In genomic region chr9:546797-547223, GRCh38 we compare ENCODE assay signal across 8 cellular contexts. TPM values are rescaled to one million over a fixed set of nuclear protein-coding genes. Genes with fewer than 3 reads are reported as not detected.
DNase-seq lines count a peak whose midpoint lies in the region; ATAC-seq and TF ChIP-seq lines count a peak whose summit lies in the region.

No MANE protein-coding gene starts in this region.

- no peaks in the 10 kb centered on the region for H3K27me3 Mint-ChIP-seq in stimulated activated naive CD8-positive, alpha-beta T cell treated with anti-CD3 and anti-CD28 coated beads, Interleukin-15, amount 100 ng/mL, for 72 hours

- H3K4me3 ChIP-seq in A673 (ENCODE audit: low read depth, low read length, poor library complexity, severe bottlenecking) (no peak overlapping the region), NB4 (ENCODE audit: low read depth, low read length) (no peak overlapping the region), choroid plexus epithelial cell (ENCODE audit: low read depth, low read length) (no peak overlapping the region)

- DNase-seq in A673 (ENCODE audit: low spot score) (no peak), NB4 (ENCODE audit: low read depth) (peak; percentile 59), choroid plexus epithelial cell (ENCODE audit: low read depth) (peak; percentile 24), medulla oblongata (ENCODE audit: extremely low spot score) (peak; percentile 86), NCI-H2227 (lab: John Stamatoyannopoulos, UW; ENCODE audit: unreplicated experiment) (no peak), SIG-M5 (lab: John Stamatoyannopoulos, UW) (no peak)
- DNase-seq in stimulated activated naive CD8-positive, alpha-beta T cell treated with anti-CD3 and anti-CD28 coated beads, Interleukin-15, amount 100 ng/mL, for 72 hours, result no peak

- CTCF ChIA-PET in A673 (lab: Charles Lee), result no interaction called here

- no peaks in the 10 kb centered on the region for H3K9me3 Mint-ChIP-seq in stimulated activated naive CD8-positive, alpha-beta T cell treated with anti-CD3 and anti-CD28 coated beads, Interleukin-15, amount 100 ng/mL, for 72 hours

- intact Hi-C loops in A673 (cut with micrococcal nuclease; ENCODE audit: unreplicated experiment), result no loop called here

- no peaks in the 10 kb centered on the region for H3K27me3 ChIP-seq in A673 (replicated peaks; ENCODE audit: insufficient read depth, low read depth, low read length, poor library complexity)

- POLR2A ChIA-PET in A673 (lab: Charles Lee; ENCODE audit: low non-redundant PET), result no interaction called here

- peak overlapping the region in 1 of 2 donors; percentile 21 for H3K27ac Mint-ChIP-seq in stimulated activated naive CD8-positive, alpha-beta T cell treated with anti-CD3 and anti-CD28 coated beads, Interleukin-15, amount 100 ng/mL, for 72 hours

- no peak overlapping the region for H3K27ac ChIP-seq in A673 (ENCODE audit: low read depth, low read length, poor library complexity, severe bottlenecking)

- no peak overlapping the region for H3K4me3 Mint-ChIP-seq in stimulated activated naive CD8-positive, alpha-beta T cell treated with anti-CD3 and anti-CD28 coated beads, Interleukin-15, amount 100 ng/mL, for 72 hours

- no peak for TF ChIP-seq POLR2A in NB4 (IDR thresholded peaks at IDR 0.05; ENCODE audit: extremely low read depth, insufficient read length)

- peaks cover 19% of the 10 kb centered on the region for H3K4me1 Mint-ChIP-seq in stimulated activated naive CD8-positive, alpha-beta T cell treated with anti-CD3 and anti-CD28 coated beads, Interleukin-15, amount 100 ng/mL, for 72 hours

- H3K9me3 ChIP-seq in A673 (ENCODE audit: low read depth, low read length, poor library complexity, severe bottlenecking), result no peaks in the 10 kb centered on the region

- TF ChIP-seq CTCF in A673 (conservative IDR thresholded peaks at IDR 0.05; ENCODE audit: low read depth, low read length) (0 out of 2 replicates have a peak, but pooled peaks have one; percentile 19), NB4 (IDR thresholded peaks at IDR 0.05; ENCODE audit: low read depth, low read length) (peak; percentile 52), choroid plexus epithelial cell (conservative IDR thresholded peaks at IDR 0.05; ENCODE audit: low read depth, low read length) (peak; percentile 47)

- BruUV-seq in A673 (replicated peaks; lab: Mats Ljungman, UMichigan), result no TSS peak

- H3K36me3 ChIP-seq in A673 (ENCODE audit: insufficient read depth, low read length, poor library complexity, severe bottlenecking), result no peaks in the 10 kb centered on the region

- H3K4me1 ChIP-seq in A673 (ENCODE audit: insufficient read depth, low read length, poor library complexity, severe bottlenecking), result no peaks in the 10 kb centered on the region

- ATAC-seq in HG02610 (IDR thresholded peaks at IDR 0.05; ENCODE audit: unreplicated experiment), result no peak
- no peak for ATAC-seq in stimulated activated naive CD8-positive, alpha-beta T cell treated with anti-CD3 and anti-CD28 coated beads, Interleukin-15, amount 100 ng/mL, for 72 hours

RNA-seq across cellular contexts. Expression of gene KANK1, which starts 42.3 kb away (rescaled TPM):
- total RNA-seq in A673 (2021), result 4.0 and 4.9 TPM in 2 replicates

Comparison
In these comparisons a context has a peak if more than half of its experiments do, and no peak if none do; other contexts are left out.
1. DNase-seq: peak in NB4 (single experiment), choroid plexus epithelial cell (single experiment) and medulla oblongata (single experiment); none in A673 (single experiment), NCI-H2227 (single experiment), stimulated activated naive CD8-positive, alpha-beta T cell treated with anti-CD3 and anti-CD28 coated beads, Interleukin-15, amount 100 ng/mL, for 72 hours (0 of 2) and SIG-M5 (single experiment).
2. Peak in every context shown above with its lines, with median percentiles within 50 percentile points of each other: CTCF ChIP-seq.